In genomic region chr2:217954051-217954450, GRCh38 we compare ENCODE assay signal across 17 cellular contexts. TPM values are rescaled to one million over a fixed set of nuclear protein-coding genes. Genes with fewer than 3 reads are reported as not detected.
DNase-seq lines count a peak whose midpoint lies in the region; ATAC-seq, FAIRE-seq and TF ChIP-seq lines count a peak whose summit lies in the region.
"Had no signal": no experiment of that assay in that cellular context is flagged by ENCODE, and none has a peak within 500 bp of the region (broad histone marks: within the 10 kb centered on the region; RNA-seq: fewer than 3 reads in every experiment).

No MANE protein-coding gene starts in this region.

- POLR2A ChIA-PET in HepG2 (lab: Yijun Ruan, JAX), result no interaction called here

- H3K4me1 Mint-ChIP-seq in natural killer cell treated with Interleukin-12 subunit alpha and Interleukin-12 subunit beta and Interleukin-15 and Interleukin-18, amount 100 ng/mL, for 72 hours (ENCODE audit: low read depth in 2 of 2), result no peaks in the 10 kb centered on the region
- H3K4me1 Mint-ChIP-seq in natural killer cell, result no peaks in the 10 kb centered on the region

- H3K9me3 ChIP-seq in HepG2 (ENCODE audit: low read length) (no peaks in the 10 kb centered on the region), gastrocnemius medialis (no peaks in the 10 kb centered on the region), vagina (no peaks in the 10 kb centered on the region)

- H3K4me1 ChIP-seq in HepG2 (ENCODE audit: insufficient read depth, low read length), result peaks cover 16% of the 10 kb centered on the region
- peaks cover 48 to 73% of the 10 kb centered on the region in 2 donors for H3K4me1 ChIP-seq in gastrocnemius medialis
- peaks cover 93% of the 10 kb centered on the region for H3K4me1 ChIP-seq in vagina

- peaks cover 11 to 24% of the 10 kb centered on the region in 2 donors for H3K27me3 Mint-ChIP-seq in natural killer cell treated with Interleukin-12 subunit alpha and Interleukin-12 subunit beta and Interleukin-15 and Interleukin-18, amount 100 ng/mL, for 72 hours
- H3K27me3 Mint-ChIP-seq in natural killer cell (ENCODE audit: low read depth in 2 of 2), result peaks cover 7 to 17% of the 10 kb centered on the region in 2 donors
- H3K27me3 Mint-ChIP-seq: activated CD8-positive, alpha-beta T cell treated with anti-CD3 and anti-CD28 coated beads for 36 hours had no signal

- TF ChIP-seq CTCF in natural killer cell (IDR thresholded peaks at IDR 0.05) (no peak), HepG2 (CRISPR knock-in tag; IDR thresholded peaks at IDR 0.05) (no peak), gastrocnemius medialis (IDR thresholded peaks at IDR 0.05 in 4 of 5, conservative IDR thresholded peaks at IDR 0.05 in 1 of 5) (no peak), vagina (IDR thresholded peaks at IDR 0.05) (no peak)

- H3K4me3 Mint-ChIP-seq in natural killer cell treated with Interleukin-12 subunit alpha and Interleukin-12 subunit beta and Interleukin-15 and Interleukin-18, amount 100 ng/mL, for 72 hours, result no peak overlapping the region
- H3K4me3 Mint-ChIP-seq in natural killer cell, result no peak overlapping the region
- H3K4me3 Mint-ChIP-seq: activated CD8-positive, alpha-beta T cell treated with anti-CD3 and anti-CD28 coated beads for 36 hours had no signal

- H3K27ac Mint-ChIP-seq in natural killer cell treated with Interleukin-12 subunit alpha and Interleukin-12 subunit beta and Interleukin-15 and Interleukin-18, amount 100 ng/mL, for 72 hours, result no peak overlapping the region
- no peak overlapping the region for H3K27ac Mint-ChIP-seq in natural killer cell
- H3K27ac Mint-ChIP-seq: activated CD8-positive, alpha-beta T cell treated with anti-CD3 and anti-CD28 coated beads for 36 hours; activated T-helper 2 cell treated with anti-CD3 and anti-CD28 coated beads, Interferon-gamma antibody, Interleukin-2, Interleukin-4, amounts not matched to agents 10 μg/mL and 5 μg/mL and 100 μg/mL, durations not matched to agents 14 hours and 24 hours and 36 hours had no signal

- no peak overlapping the region for H3K4me2 ChIP-seq in HepG2 (ENCODE audit: low read depth, low read length)
- H3K4me2 ChIP-seq: smooth muscle cell had no signal

- H3K36me3 Mint-ChIP-seq in natural killer cell treated with Interleukin-12 subunit alpha and Interleukin-12 subunit beta and Interleukin-15 and Interleukin-18, amount 100 ng/mL, for 72 hours, result no peaks in the 10 kb centered on the region
- no peaks in the 10 kb centered on the region for H3K36me3 Mint-ChIP-seq in natural killer cell

- in situ Hi-C loops in HepG2 (cut with HindIII; ENCODE audit: extremely low pct_ligation_motif_present, low pct_unique_long_range_greater_than_20kb), result no loop called here
- in situ Hi-C loops in gastrocnemius medialis (cut with MboI; ENCODE audit: low sequenced_read_pairs in 4 of 4), result no loop called here

- TF ChIP-seq EP300 in HepG2 (IDR thresholded peaks at IDR 0.05; ENCODE audit: low read depth in 2 of 2, low read length in 2 of 2), result no peak
- TF ChIP-seq EP300 in HepG2 (CRISPR knock-in tag; IDR thresholded peaks at IDR 0.05; ENCODE audit: borderline replicate concordance), result no peak

- CTCF ChIA-PET in HepG2 (lab: Yijun Ruan, JAX; ENCODE audit: low intra/inter-chr PET ratio, low total read pairs), result no interaction called here

- no peak for TF ChIP-seq RAD21 in HepG2 (CRISPR knock-in tag; IDR thresholded peaks at IDR 0.05)

- H3K27ac ChIP-seq in HepG2 (ENCODE audit: extremely low read length, insufficient read depth, low read length), result no peak overlapping the region
- H3K27ac ChIP-seq in gastrocnemius medialis, result peak overlapping the region; percentile 72 to 82 (median 77)
- peak overlapping the region; percentile 73 for H3K27ac ChIP-seq in vagina

- no peak for ATAC-seq in natural killer cell treated with Interleukin-12 subunit alpha and Interleukin-12 subunit beta and Interleukin-15 and Interleukin-18, amount 100 ng/mL, for 72 hours
- ATAC-seq in natural killer cell (no peak), HepG2 (no peak), gastrocnemius medialis (no peak), GM21723 (IDR thresholded peaks at IDR 0.05; ENCODE audit: unreplicated experiment) (no peak), GM19328 (IDR thresholded peaks at IDR 0.05; ENCODE audit: unreplicated experiment) (no peak)
- ATAC-seq: activated CD8-positive, alpha-beta T cell treated with anti-CD3 and anti-CD28 coated beads for 36 hours; SK-N-SH treated with all-trans-retinoic acid at 6 μM for 48 hours had no signal

- no TSS peak for BruUV-seq in HepG2 (replicated peaks; lab: Mats Ljungman, UMichigan)

- H3K9me3 Mint-ChIP-seq in natural killer cell treated with Interleukin-12 subunit alpha and Interleukin-12 subunit beta and Interleukin-15 and Interleukin-18, amount 100 ng/mL, for 72 hours, result no peaks in the 10 kb centered on the region
- no peaks in the 10 kb centered on the region for H3K9me3 Mint-ChIP-seq in natural killer cell
- H3K9me3 Mint-ChIP-seq: activated CD8-positive, alpha-beta T cell treated with anti-CD3 and anti-CD28 coated beads for 36 hours; activated T-helper 2 cell treated with anti-CD3 and anti-CD28 coated beads, Interferon-gamma antibody, Interleukin-2, Interleukin-4, amounts not matched to agents 10 μg/mL and 5 μg/mL and 100 μg/mL, durations not matched to agents 14 hours and 24 hours and 36 hours had no signal

- FAIRE-seq in HepG2 (lab: Jason Lieb, UNC), result no peak

- TF ChIP-seq POLR2A in HepG2 (IDR thresholded peaks at IDR 0.05; ENCODE audit: insufficient read depth in 1 of 2, low read depth in 2 of 2, low read length in 2 of 2) (no peak), gastrocnemius medialis (IDR thresholded peaks at IDR 0.05) (no peak), vagina (IDR thresholded peaks at IDR 0.05) (no peak)

- H4K20me1 ChIP-seq in HepG2 (ENCODE audit: insufficient read depth, low read length), result no peaks in the 10 kb centered on the region

- H3K79me2 ChIP-seq in HepG2 (ENCODE audit: insufficient read depth, low read length), result no peaks in the 10 kb centered on the region

- H3K36me3 ChIP-seq in HepG2 (replicated peaks in 1 of 2; ENCODE audit: control insufficient read depth in 1 of 2, insufficient read depth in 2 of 2, low read length in 2 of 2) (no peaks in the 10 kb centered on the region), gastrocnemius medialis (no peaks in the 10 kb centered on the region), vagina (no peaks in the 10 kb centered on the region)

- H3K27me3 ChIP-seq in HepG2 (ENCODE audit: control insufficient read depth in 1 of 2, insufficient read depth in 2 of 2, low read length in 2 of 2), result peaks cover 5 to 74% of the 10 kb centered on the region in 2 experiments; a peak in 4 of 5 replicates
- no peaks in the 10 kb centered on the region for H3K27me3 ChIP-seq in gastrocnemius medialis
- no peaks in the 10 kb centered on the region for H3K27me3 ChIP-seq in vagina

- peak; percentile 35 for DNase-seq in natural killer cell treated with Interleukin-12 subunit alpha and Interleukin-12 subunit beta and Interleukin-15 and Interleukin-18, amount 100 ng/mL, for 72 hours (ENCODE audit: low spot score)
- no peak for DNase-seq in natural killer cell
- DNase-seq in HepG2 (ENCODE audit: low spot score), result no peak
- no peak for DNase-seq in gastrocnemius medialis
- no peak for DNase-seq in vagina (ENCODE audit: extremely low spot score in 2 of 2)
- no peak for DNase-seq in activated CD8-positive, alpha-beta memory T cell treated with anti-CD3 and anti-CD28 coated beads for 24 hours
- DNase-seq: activated CD8-positive, alpha-beta T cell treated with anti-CD3 and anti-CD28 coated beads for 36 hours; effector CD4-positive, alpha-beta T cell; Karpas-422; NCI-H1436 treated with DMSO at 0.1 percent for 48 hours; OCI-M1; stimulated activated naive CD4-positive, alpha-beta T cell treated with Interleukin-2 at 50 U/mL for 16 hours had no signal

- intact Hi-C loops in natural killer cell (cut with micrococcal nuclease), result no loop called here
- intact Hi-C loops in HepG2 (cut with micrococcal nuclease; ENCODE audit: unreplicated experiment), result no loop called here
- intact Hi-C loops in gastrocnemius medialis (cut with DNase I; ENCODE audit: low total_unique reads), result no loop called here
- intact Hi-C loops in vagina (cut with DNase I), result no loop called here

- H3K9ac ChIP-seq in HepG2 (ENCODE audit: insufficient read depth, low read depth, low read length), result no peak overlapping the region

- no peak overlapping the region for H2AFZ ChIP-seq in HepG2 (ENCODE audit: low read length)

- H3K4me3 ChIP-seq in HepG2 (replicated peaks in 1 of 3; ENCODE audit: insufficient read depth in 1 of 3, low read depth in 2 of 3, low read length in 3 of 3) (no peak overlapping the region), gastrocnemius medialis (no peak overlapping the region), vagina (no peak overlapping the region)
- H3K4me3 ChIP-seq: smooth muscle cell had no signal

- WGBS in HepG2 (ENCODE audit: low lambda C conversion rate), result 61% methylated on average over 9 of the region's 9 CpGs

RNA-seq across cellular contexts. Expression of gene TNS1, which starts 48.7 kb away (rescaled TPM):
- total RNA-seq in natural killer cell treated with Interleukin-12 subunit alpha and Interleukin-12 subunit beta and Interleukin-15 and Interleukin-18, amount 100 ng/mL, for 72 hours, result 1 to 10 TPM in 1 of 2 donors, under 1 TPM in 1; 0.29 to 2.1 TPM
- total RNA-seq in natural killer cell, result 1 to 10 TPM; 1.1 to 3.0 (median 2.1) TPM
- total RNA-seq in HepG2 (2016; rRNA removed; fragmentation: Illumina TruSeq; extraction: Trizol), result 1.9 TPM in 2 replicates
- total RNA-seq in HepG2 (2016; cell fraction: cytosol; rRNA removed; fragmentation: Illumina TruSeq; extraction: Trizol; ENCODE audit: low read depth), result 0.51 and 0.71 TPM in 2 replicates
- 1.1 and 1.7 TPM in 2 replicates for total RNA-seq in HepG2 (2016; cell fraction: insoluble cytoplasmic fraction; rRNA removed; fragmentation: Illumina TruSeq; extraction: Trizol)
- total RNA-seq in HepG2 (2016; cell fraction: membrane; rRNA removed; fragmentation: Illumina TruSeq; extraction: Trizol), result 1.9 and 2.2 TPM in 2 replicates
- total RNA-seq in HepG2 (2016; cell fraction: nucleus; rRNA removed; fragmentation: Illumina TruSeq; extraction: Trizol), result 3.7 and 4.7 TPM in 2 replicates
- polyA plus RNA-seq in HepG2 (2011; rRNA removed), result 118 and 127 TPM in 2 replicates
- 72.1 and 78.8 TPM in 2 replicates for polyA plus RNA-seq in HepG2 (2011; cell fraction: cytosol; rRNA removed)
- polyA plus RNA-seq in HepG2 (2011; cell fraction: nucleus; rRNA removed), result 302 and 373 TPM in 2 replicates
- polyA plus RNA-seq in HepG2 (2012), result 63.6 and 87.8 TPM in 2 replicates
- 0.35 and 0.62 TPM in 2 replicates for polyA plus RNA-seq in HepG2 (2016; cell fraction: cytosol; fragmentation: Illumina TruSeq; extraction: Trizol; ENCODE audit: low read depth)
- polyA plus RNA-seq in HepG2 (2016; cell fraction: insoluble cytoplasmic fraction; fragmentation: Illumina TruSeq; extraction: Trizol; ENCODE audit: low read depth), result 1.3 and 1.7 TPM in 2 replicates
- 0.73 and 0.90 TPM in 2 replicates for polyA plus RNA-seq in HepG2 (2016; cell fraction: membrane; fragmentation: Illumina TruSeq; extraction: Trizol; ENCODE audit: low read depth)
- 1.9 and 2.0 TPM in 2 replicates for polyA plus RNA-seq in HepG2 (2016; cell fraction: nucleus; fragmentation: Illumina TruSeq; extraction: Trizol; ENCODE audit: insufficient read depth, low read depth)
- 3.6 and 445 TPM in 2 replicates for polyA minus RNA-seq in HepG2 (2011; rRNA and poly(A)+ RNA removed; ENCODE audit: low replicate concordance)
- 116 and 155 TPM in 2 replicates for polyA minus RNA-seq in HepG2 (2011; cell fraction: cytosol; rRNA and poly(A)+ RNA removed)
- 504 and 544 TPM in 2 replicates for polyA minus RNA-seq in HepG2 (2011; cell fraction: nucleus; rRNA and poly(A)+ RNA removed)
- 100 to 1,000 TPM; 407 to 670 (median 484) TPM for total RNA-seq in gastrocnemius medialis
- total RNA-seq in vagina, result 216 TPM

Comparison
In these comparisons a context has a peak if more than half of its experiments do, and no peak if none do; other contexts are left out.
1. RNA of gene TNS1, which starts 48.7 kb away (total RNA-seq): 407 to 670 TPM in gastrocnemius medialis and 216 TPM in vagina (single experiment); 1.1 to 3.0 TPM in natural killer cell, 0.29 to 2.1 TPM in natural killer cell treated with Interleukin-12 subunit alpha and Interleukin-12 subunit beta and Interleukin-15 and Interleukin-18, amount 100 ng/mL, for 72 hours and 0.51 to 4.7 TPM in HepG2; every median in the first group is over 10 times any median in the second.